Comparison of ENCODE assay signal across 13 cellular contexts in genomic region chr10:117656385-117657367, GRCh38.
A peak's percentile ranks its signal among the peaks of the same experiment; 100 is the strongest.
DNase-seq lines count a peak whose midpoint lies in the region; ATAC-seq and TF ChIP-seq lines count a peak whose summit lies in the region.
"Had no signal": no experiment of that assay in that cellular context is flagged by ENCODE, and none has a peak within 500 bp of the region (broad histone marks: within the 10 kb centered on the region; RNA-seq: fewer than 3 reads in every experiment).

No MANE protein-coding gene starts in this region.

- peaks cover 29% of the 10 kb centered on the region for H3K27me3 Mint-ChIP-seq in activated naive CD8-positive, alpha-beta T cell treated with anti-CD3 and anti-CD28 coated beads for 36 hours

- peaks cover 8% of the 10 kb centered on the region for H3K36me3 Mint-ChIP-seq in activated naive CD8-positive, alpha-beta T cell treated with anti-CD3 and anti-CD28 coated beads for 36 hours

- H3K4me1 ChIP-seq in uterus = no peaks in the 10 kb centered on the region

- H3K9me3 Mint-ChIP-seq in activated naive CD8-positive, alpha-beta T cell treated with anti-CD3 and anti-CD28 coated beads for 36 hours = peaks cover 16% of the 10 kb centered on the region

- H3K27ac ChIP-seq in uterus = no peak overlapping the region
- H3K27ac ChIP-seq: SJSA1 had no signal

- no peak overlapping the region for H3K4me3 Mint-ChIP-seq in activated naive CD8-positive, alpha-beta T cell treated with anti-CD3 and anti-CD28 coated beads for 36 hours

- H3K27ac Mint-ChIP-seq in activated naive CD8-positive, alpha-beta T cell treated with anti-CD3 and anti-CD28 coated beads for 36 hours = no peak overlapping the region

- no peaks in the 10 kb centered on the region for H3K27me3 ChIP-seq in uterus
- H3K27me3 ChIP-seq: SJSA1 had no signal

- no peak overlapping the region for H3K4me3 ChIP-seq in uterus
- H3K4me3 ChIP-seq: SJSA1 had no signal

- H3K9me3 ChIP-seq in uterus = no peaks in the 10 kb centered on the region

- no peak for TF ChIP-seq CTCF in uterus (IDR thresholded peaks at IDR 0.05)

- no peak for TF ChIP-seq POLR2A in uterus (IDR thresholded peaks at IDR 0.05)

- intact Hi-C loops in uterus (cut with DNase I; ENCODE audit: low total_unique reads) (no loop called here), posterior cingulate gyrus (cut with DNase I) (no loop called here)

- ATAC-seq in GM18870 (IDR thresholded peaks at IDR 0.05; ENCODE audit: unreplicated experiment) (peak; percentile 88), GM21367 (IDR thresholded peaks at IDR 0.05; ENCODE audit: unreplicated experiment) (peak; percentile 82), HG03064 (IDR thresholded peaks at IDR 0.05; ENCODE audit: low read depth, unreplicated experiment) (peak; percentile 79)
- ATAC-seq: right cardiac atrium had no signal

- H3K36me3 ChIP-seq in uterus = no peaks in the 10 kb centered on the region
- H3K36me3 ChIP-seq: SJSA1 had no signal

- peak; percentile 10 for DNase-seq in activated naive CD8-positive, alpha-beta T cell treated with anti-CD3 and anti-CD28 coated beads for 36 hours
- DNase-seq in uterus (no peak), posterior cingulate gyrus (no peak), NCI-H1105 (lab: John Stamatoyannopoulos, UW) (no peak)
- DNase-seq: EL; glutamatergic neuron; mesenchymal stem cell; right cardiac atrium; stimulated activated naive CD4-positive, alpha-beta T cell had no signal

- peaks cover 22% of the 10 kb centered on the region for H3K4me1 Mint-ChIP-seq in activated naive CD8-positive, alpha-beta T cell treated with anti-CD3 and anti-CD28 coated beads for 36 hours
